11 cellular contexts compared by ENCODE assay signal in genomic region chr12:2998789-2999264, GRCh38. TPM values are rescaled to one million over a fixed set of nuclear protein-coding genes. Genes with fewer than 3 reads are reported as not detected.
A peak's percentile ranks its signal among the peaks of the same experiment; 100 is the strongest.
DNase-seq lines count a peak whose midpoint lies in the region; ATAC-seq, FAIRE-seq and TF ChIP-seq lines count a peak whose summit lies in the region.
"Had no signal": no experiment of that assay in that cellular context is flagged by ENCODE, and none has a peak within 500 bp of the region (broad histone marks: within the 10 kb centered on the region; RNA-seq: fewer than 3 reads in every experiment).

No MANE protein-coding gene starts in this region.

- H3K4me3 ChIP-seq in HEK293 (ENCODE audit: low read depth, low read length) (no peak overlapping the region), astrocyte (ENCODE audit: insufficient read depth, low read depth, low read length) (no peak overlapping the region), right cardiac atrium (ENCODE audit: low read length) (no peak overlapping the region)

- H3K9ac ChIP-seq in astrocyte (ENCODE audit: low read length): peak overlapping the region; percentile 55

- no peaks in the 10 kb centered on the region for H3K9me3 Mint-ChIP-seq in astrocyte (ENCODE audit: unreplicated experiment)

- peaks cover 13% of the 10 kb centered on the region for H4K20me1 ChIP-seq in astrocyte (ENCODE audit: insufficient read depth, low read length)

- peaks cover 34% of the 10 kb centered on the region for H3K79me2 ChIP-seq in astrocyte (ENCODE audit: insufficient read depth, low read length)

- intact Hi-C loops in right cardiac atrium (cut with DNase I): no loop called here

- no peak for TF ChIP-seq CTCF in HEK293 (tag by site-specific recombination; IDR thresholded peaks at IDR 0.05)
- no peak for TF ChIP-seq CTCF in astrocyte (IDR thresholded peaks at IDR 0.05; ENCODE audit: insufficient read depth, low read depth, low read length)

- H3K4me1 ChIP-seq in HEK293 (ENCODE audit: control insufficient read depth, insufficient read depth, low read length) (no peaks in the 10 kb centered on the region), astrocyte (ENCODE audit: insufficient read depth, low read length) (peaks cover 20% of the 10 kb centered on the region), right cardiac atrium (ENCODE audit: control insufficient read depth, insufficient read depth, low read length) (no peaks in the 10 kb centered on the region)

- peak; percentile 55 for FAIRE-seq in astrocyte (lab: Jason Lieb, UNC)
- FAIRE-seq: endometrium had no signal

- POLR2A ChIA-PET in HEK293 (lab: Yijun Ruan, JAX): no interaction called here

- H3K36me3 ChIP-seq in HEK293 (ENCODE audit: control insufficient read depth in 2 of 2, insufficient read depth in 1 of 2, low read length in 2 of 2) (no peaks in the 10 kb centered on the region), astrocyte (ENCODE audit: insufficient read depth, low read length) (no peaks in the 10 kb centered on the region)

- no peaks in the 10 kb centered on the region for H3K27me3 Mint-ChIP-seq in astrocyte (ENCODE audit: low read depth, unreplicated experiment)

- H3K4me3 Mint-ChIP-seq in astrocyte (ENCODE audit: unreplicated experiment): no peak overlapping the region

- H3K4me1 Mint-ChIP-seq in astrocyte (ENCODE audit: low read depth, unreplicated experiment): peaks cover 11% of the 10 kb centered on the region

- WGBS in right cardiac atrium: 33% methylated on average over 12 of the region's 12 CpGs

- H3K27ac ChIP-seq in HEK293 (ENCODE audit: extremely low read depth, low read depth, low read length) (no peak overlapping the region), astrocyte (ENCODE audit: low read depth, low read length) (peak overlapping the region; percentile 74), right cardiac atrium (ENCODE audit: low read length) (peak overlapping the region; percentile 59)
- H3K27ac ChIP-seq: HL-60 had no signal

- H3K4me2 ChIP-seq in astrocyte (ENCODE audit: low read length): peak overlapping the region; percentile 56

- CTCF ChIA-PET in HEK293 (lab: Yijun Ruan, JAX): interaction anchor here (0.5 to 0.8 kb wide), 3 partner anchors 12 to 1059 kb away, joined by 3 read pairs; no protein-coding TSS in a partner anchor

- ATAC-seq in right cardiac atrium: peak; percentile 88
- no peak for ATAC-seq in HG02798 (IDR thresholded peaks at IDR 0.05; ENCODE audit: poor library complexity, unreplicated experiment)

- peaks cover 1% of the 10 kb centered on the region for H3K36me3 Mint-ChIP-seq in astrocyte (ENCODE audit: low read depth, unreplicated experiment)

- DNase-seq in astrocyte (ENCODE audit: low read depth) (peak; percentile 81), right cardiac atrium (peak; percentile 59 to 80 (median 79)), smooth muscle cell of the brain vasculature (ENCODE audit: low read depth, low spot score) (peak; percentile 59), SKM-1 treated with dmso at 0.1 percent for 144 hours (lab: John Stamatoyannopoulos, UW; ENCODE audit: unreplicated experiment) (no peak), KG1 (lab: John Stamatoyannopoulos, UW) (no peak), DMS53 treated with DMSO at 0.1 percent for 48 hours (lab: John Stamatoyannopoulos, UW; ENCODE audit: unreplicated experiment) (no peak)
- DNase-seq: DMS79 had no signal

- no peak overlapping the region for H2AFZ ChIP-seq in astrocyte (ENCODE audit: low read depth, low read length)

- H3K27me3 ChIP-seq in astrocyte (ENCODE audit: insufficient read depth, low read length): no peaks in the 10 kb centered on the region
- no peaks in the 10 kb centered on the region for H3K27me3 ChIP-seq in right cardiac atrium (ENCODE audit: control insufficient read depth, insufficient read depth)

- no peak overlapping the region for H3K27ac Mint-ChIP-seq in astrocyte (ENCODE audit: unreplicated experiment)

- no peaks in the 10 kb centered on the region for H3K9me3 ChIP-seq in HEK293 (ENCODE audit: control insufficient read depth, insufficient read depth, low read depth, low read length)
- no peaks in the 10 kb centered on the region for H3K9me3 ChIP-seq in astrocyte (ENCODE audit: insufficient read depth, low read depth, low read length)
- H3K9me3 ChIP-seq in right cardiac atrium (ENCODE audit: control insufficient read depth, low read length): no peaks in the 10 kb centered on the region

TF ChIP-seq in HEK293, 187 proteins besides CTCF, POLR2A, EP300 and RAD21 (continues in another document):
- TF ChIP-seq ZSCAN5A (tag by site-specific recombination; IDR thresholded peaks at IDR 0.05): no peak
- no peak for TF ChIP-seq ZNF571 (tag by site-specific recombination; IDR thresholded peaks at IDR 0.05)
- TF ChIP-seq ZBTB1 (tag by site-specific recombination; IDR thresholded peaks at IDR 0.05): no peak
- TF ChIP-seq ZNF426 (tag by site-specific recombination; IDR thresholded peaks at IDR 0.05): no peak
- no peak for TF ChIP-seq ZNF529 (tag by site-specific recombination; IDR thresholded peaks at IDR 0.05; ENCODE audit: insufficient replicate concordance)
- no peak for TF ChIP-seq BCL6B (tag by site-specific recombination; IDR thresholded peaks at IDR 0.05)
- peak; percentile 45; the same call in 1 of the 2 replicates for TF ChIP-seq SP7 (tag by site-specific recombination; IDR thresholded peaks at IDR 0.05)
- TF ChIP-seq ZNF629 (tag by site-specific recombination; IDR thresholded peaks at IDR 0.05): no peak; the same call in 1 of the 2 replicates
- TF ChIP-seq ZNF791 (tag by site-specific recombination; IDR thresholded peaks at IDR 0.05): no peak
- TF ChIP-seq ZBTB11 (tag by site-specific recombination; conservative IDR thresholded peaks at IDR 0.05; ENCODE audit: low read depth): no peak

RNA-seq across cellular contexts. Expression of gene TEAD4, which starts 39.6 kb away (rescaled TPM):
- 13.0 and 19.1 TPM in 2 replicates for total RNA-seq in astrocyte
- 10 to 100 TPM; 11.1 to 22.9 (median 11.8) TPM for total RNA-seq in right cardiac atrium
- polyA plus RNA-seq in right cardiac atrium: 9.6 TPM

Comparison
In these comparisons a context has a peak if more than half of its experiments do, and no peak if none do; other contexts are left out.
1. DNase-seq: peak in astrocyte (single experiment), right cardiac atrium (3 of 3) and smooth muscle cell of the brain vasculature (single experiment); none in SKM-1 treated with dmso at 0.1 percent for 144 hours (single experiment), KG1 (single experiment) and DMS53 treated with DMSO at 0.1 percent for 48 hours (single experiment).